ENCODE assay signal across 17 cellular contexts in genomic region chr19:13092206-13092605, GRCh38. TPM values are rescaled to one million over a fixed set of nuclear protein-coding genes. Genes with fewer than 3 reads are reported as not detected.
A peak's percentile ranks its signal among the peaks of the same experiment; 100 is the strongest.
DNase-seq lines count a peak whose midpoint lies in the region; ATAC-seq and TF ChIP-seq lines count a peak whose summit lies in the region.
"Had no signal": no experiment of that assay in that cellular context is flagged by ENCODE, and none has a peak within 500 bp of the region (broad histone marks: within the 10 kb centered on the region; RNA-seq: fewer than 3 reads in every experiment).

No MANE protein-coding gene starts in this region.

- 80 to 94% methylated on average over 1 to 2 of the region's 2 CpGs for WGBS in endodermal cell (ENCODE audit: insufficient coverage in 1 of 2, insufficient read length in 1 of 2), 2 experiments
- 49 to 55% methylated on average over 2 of the region's 2 CpGs for WGBS in testis, 2 donors

- H3K27ac Mint-ChIP-seq in endodermal cell (no peak overlapping the region), nephron (peak overlapping the region; percentile 92 to 97 (median 95))
- no peak overlapping the region for H3K27ac Mint-ChIP-seq in activated CD8-positive, alpha-beta memory T cell treated with anti-CD3 and anti-CD28 coated beads, Interleukin-2, amount 10 ng/mL, durations not matched to agents 7 days and 5 days
- H3K27ac Mint-ChIP-seq: CD4-positive, alpha-beta T cell; natural killer cell treated with Interleukin-12 subunit alpha and Interleukin-12 subunit beta and Interleukin-15 and Interleukin-18, amount 100 ng/mL, for 72 hours had no signal

- H3K36me3 Mint-ChIP-seq in endodermal cell (ENCODE audit: low read depth) (no peaks in the 10 kb centered on the region), nephron (ENCODE audit: low read depth) (no peaks in the 10 kb centered on the region)
- H3K36me3 Mint-ChIP-seq in activated CD8-positive, alpha-beta memory T cell treated with anti-CD3 and anti-CD28 coated beads, Interleukin-2, amount 10 ng/mL, durations not matched to agents 7 days and 5 days = no peaks in the 10 kb centered on the region
- H3K36me3 Mint-ChIP-seq: natural killer cell treated with Interleukin-12 subunit alpha and Interleukin-12 subunit beta and Interleukin-15 and Interleukin-18, amount 100 ng/mL, for 72 hours had no signal

- H3K27ac ChIP-seq in SK-N-MC (peak overlapping the region; percentile 80), endodermal cell (ENCODE audit: low read depth, low read length) (peak overlapping the region; percentile 98), testis (peak overlapping the region; percentile 64 to 80)

- no peak for ATAC-seq in activated CD8-positive, alpha-beta memory T cell treated with anti-CD3 and anti-CD28 coated beads, Interleukin-2, amount 10 ng/mL, durations not matched to agents 7 days and 5 days
- ATAC-seq in HG02884 (IDR thresholded peaks at IDR 0.05; ENCODE audit: unreplicated experiment) = no peak
- no peak for ATAC-seq in left colon
- ATAC-seq: GM12878; HCT116; natural killer cell treated with Interleukin-12 subunit alpha and Interleukin-12 subunit beta and Interleukin-15 and Interleukin-18, amount 100 ng/mL, for 72 hours; PC-3 had no signal

- H3K4me3 ChIP-seq in SK-N-MC = no peak overlapping the region
- H3K4me3 ChIP-seq in endodermal cell (ENCODE audit: low read length) = no peak overlapping the region
- no peak overlapping the region for H3K4me3 ChIP-seq in testis
- H3K4me3 ChIP-seq: body of pancreas, GM12878 had no signal

- TF ChIP-seq CTCF in endodermal cell (conservative IDR thresholded peaks at IDR 0.05) (no peak), nephron (IDR thresholded peaks at IDR 0.05; ENCODE audit: unreplicated experiment in 3 of 3) (no peak), testis (IDR thresholded peaks at IDR 0.05) (no peak)

- H3K27me3 Mint-ChIP-seq in endodermal cell (ENCODE audit: insufficient read depth) (peaks cover 62% of the 10 kb centered on the region), nephron (ENCODE audit: low read depth) (peaks cover 63% of the 10 kb centered on the region)
- H3K27me3 Mint-ChIP-seq in activated CD8-positive, alpha-beta memory T cell treated with anti-CD3 and anti-CD28 coated beads, Interleukin-2, amount 10 ng/mL, durations not matched to agents 7 days and 5 days = peaks cover 32% of the 10 kb centered on the region

- H3K36me3 ChIP-seq in SK-N-MC (ENCODE audit: insufficient read depth, low read length) (no peaks in the 10 kb centered on the region; the same call in 1 of the 2 replicates), endodermal cell (ENCODE audit: control insufficient read depth, insufficient read depth, low read length) (no peaks in the 10 kb centered on the region), testis (ENCODE audit: low read depth, missing control alignments) (no peaks in the 10 kb centered on the region)

- H3K9ac ChIP-seq in SK-N-MC (ENCODE audit: insufficient read length) = no peak overlapping the region
- no peak overlapping the region for H3K9ac ChIP-seq in endodermal cell (ENCODE audit: extremely low read depth, low read length, poor library complexity, severe bottlenecking)

- peaks cover 16% of the 10 kb centered on the region for H3K4me1 ChIP-seq in endodermal cell (ENCODE audit: control insufficient read depth, insufficient read depth, low read length)
- peaks cover 37% of the 10 kb centered on the region for H3K4me1 ChIP-seq in testis

- no peak for DNase-seq in SK-N-MC (ENCODE audit: low read depth, low spot score)
- DNase-seq in endodermal cell = no peak
- DNase-seq in testis = no peak
- DNase-seq in activated CD8-positive, alpha-beta memory T cell treated with anti-CD3 and anti-CD28 coated beads, Interleukin-2, amount 10 ng/mL, durations not matched to agents 7 days and 5 days = no peak
- no peak for DNase-seq in SK-N-DZ (ENCODE audit: low spot score)
- DNase-seq in left colon = no peak
- DNase-seq: activated gamma-delta T cell; body of pancreas; CD4-positive, alpha-beta T cell; PC-3; small intestine; SW 1271 had no signal

- H3K27me3 ChIP-seq in endodermal cell (ENCODE audit: control insufficient read depth, insufficient read depth, low read length, poor library complexity, severe bottlenecking) = peaks cover 34% of the 10 kb centered on the region
- H3K27me3 ChIP-seq in testis = no peaks in the 10 kb centered on the region

- peaks cover 21% of the 10 kb centered on the region for H3K4me1 Mint-ChIP-seq in endodermal cell
- H3K4me1 Mint-ChIP-seq in nephron = peaks cover 40% of the 10 kb centered on the region
- H3K4me1 Mint-ChIP-seq in activated CD8-positive, alpha-beta memory T cell treated with anti-CD3 and anti-CD28 coated beads, Interleukin-2, amount 10 ng/mL, durations not matched to agents 7 days and 5 days = peaks cover 8% of the 10 kb centered on the region

- no peaks in the 10 kb centered on the region for H3K9me3 Mint-ChIP-seq in endodermal cell
- no peaks in the 10 kb centered on the region for H3K9me3 Mint-ChIP-seq in nephron
- no peaks in the 10 kb centered on the region for H3K9me3 Mint-ChIP-seq in activated CD8-positive, alpha-beta memory T cell treated with anti-CD3 and anti-CD28 coated beads, Interleukin-2, amount 10 ng/mL, durations not matched to agents 7 days and 5 days (ENCODE audit: low read depth)
- H3K9me3 Mint-ChIP-seq: CD4-positive, alpha-beta T cell; natural killer cell treated with Interleukin-12 subunit alpha and Interleukin-12 subunit beta and Interleukin-15 and Interleukin-18, amount 100 ng/mL, for 72 hours had no signal

- H3K9me3 ChIP-seq in SK-N-MC (ENCODE audit: low read depth, low read length) = no peaks in the 10 kb centered on the region
- H3K9me3 ChIP-seq in endodermal cell (ENCODE audit: control insufficient read depth, low read length) = no peaks in the 10 kb centered on the region
- H3K9me3 ChIP-seq in testis = no peaks in the 10 kb centered on the region
- H3K9me3 ChIP-seq: body of pancreas had no signal

- CTCF ChIA-PET in activated CD8-positive, alpha-beta memory T cell treated with anti-CD3 and anti-CD28 coated beads, Interleukin-2, amount 10 ng/mL, durations not matched to agents 7 days and 5 days (lab: Charles Lee) = interaction anchor here (1.0 to 8.5 kb wide), 4 partner anchors 34 to 132 kb away, joined by 3 to 178 read pairs (median 9); no protein-coding TSS in a partner anchor

- H3K4me3 Mint-ChIP-seq in endodermal cell = no peak overlapping the region
- peak overlapping the region in 2 of 3 experiments; percentile 47 to 48 for H3K4me3 Mint-ChIP-seq in nephron
- H3K4me3 Mint-ChIP-seq in activated CD8-positive, alpha-beta memory T cell treated with anti-CD3 and anti-CD28 coated beads, Interleukin-2, amount 10 ng/mL, durations not matched to agents 7 days and 5 days = no peak overlapping the region
- H3K4me3 Mint-ChIP-seq: CD4-positive, alpha-beta T cell; natural killer cell treated with Interleukin-12 subunit alpha and Interleukin-12 subunit beta and Interleukin-15 and Interleukin-18, amount 100 ng/mL, for 72 hours had no signal

- intact Hi-C loops in testis (cut with DNase I; ENCODE audit: low total_unique reads) = loop anchor here (2.0 kb wide), 1 partner anchor 107 kb away; no protein-coding TSS in a partner anchor
- intact Hi-C loops in left colon (cut with DNase I, micrococcal nuclease) = loop anchor here (5.0 to 10.0 kb wide), 2 partner anchors 107 to 110 kb away; no protein-coding TSS in a partner anchor

- no peak for TF ChIP-seq POLR2A in testis (IDR thresholded peaks at IDR 0.05)

RNA-seq across cellular contexts. Expression of gene LYL1, which starts 10.5 kb away (rescaled TPM):
- 1 to 10 TPM; 1.9 to 2.0 TPM for total RNA-seq in endodermal cell
- 1.00 TPM for polyA plus RNA-seq in endodermal cell (2013, experiment 1 of 2)
- 1.1 TPM for polyA plus RNA-seq in endodermal cell (2013, experiment 2 of 2)
- total RNA-seq in testis = 10 to 100 TPM; 15.9 to 35.8 TPM
- 21.9 TPM for polyA plus RNA-seq in testis (ENCODE audit: insufficient read depth, low read depth, low replicate concordance)
- total RNA-seq in activated CD8-positive, alpha-beta memory T cell treated with anti-CD3 and anti-CD28 coated beads, Interleukin-2, amount 10 ng/mL, durations not matched to agents 7 days and 5 days = under 1 TPM; 0.49 to 0.64 TPM
- 9.6 and 14.0 TPM in 2 replicates for polyA plus RNA-seq in SK-N-DZ (2014; cell fraction: cytosol; rRNA removed)
- 12.2 and 12.8 TPM in 2 replicates for polyA plus RNA-seq in SK-N-DZ (2014; cell fraction: nucleus; rRNA removed)
- 1 to 10 TPM; 2.0 to 4.5 TPM for total RNA-seq in left colon

RNA-seq across cellular contexts. Expression of gene TRMT1, which starts 24.3 kb away (rescaled TPM):
- total RNA-seq in endodermal cell (10 to 100 TPM; 51.3 to 66.2 TPM), testis (10 to 100 TPM; 44.8 to 50.0 TPM), left colon (10 to 100 TPM; 22.0 to 23.6 TPM)
- polyA plus RNA-seq in endodermal cell (2013, experiment 1 of 2) = 37.5 TPM
- polyA plus RNA-seq in endodermal cell (2013, experiment 2 of 2) = 35.3 TPM
- polyA plus RNA-seq in testis (ENCODE audit: insufficient read depth, low read depth, low replicate concordance) = 35.9 TPM
- total RNA-seq in activated CD8-positive, alpha-beta memory T cell treated with anti-CD3 and anti-CD28 coated beads, Interleukin-2, amount 10 ng/mL, durations not matched to agents 7 days and 5 days = 10 to 100 TPM; 43.2 to 50.2 TPM
- polyA plus RNA-seq in SK-N-DZ (2014; cell fraction: cytosol; rRNA removed) = 51.1 and 87.6 TPM in 2 replicates
- 354 and 363 TPM in 2 replicates for polyA plus RNA-seq in SK-N-DZ (2014; cell fraction: nucleus; rRNA removed)

RNA-seq across cellular contexts. Expression of gene NACC1, which starts 25.9 kb away (rescaled TPM):
- total RNA-seq in endodermal cell (100 to 1,000 TPM; 164 to 172 TPM), testis (100 to 1,000 TPM in 1 of 2 donors, 10 to 100 TPM in 1; 75.9 to 102 TPM), left colon (10 to 100 TPM; 56.1 to 67.2 TPM)
- polyA plus RNA-seq in endodermal cell (2013, experiment 1 of 2) = 61.1 TPM
- 53.8 TPM for polyA plus RNA-seq in endodermal cell (2013, experiment 2 of 2)
- 38.2 TPM for polyA plus RNA-seq in testis (ENCODE audit: insufficient read depth, low read depth, low replicate concordance)
- total RNA-seq in activated CD8-positive, alpha-beta memory T cell treated with anti-CD3 and anti-CD28 coated beads, Interleukin-2, amount 10 ng/mL, durations not matched to agents 7 days and 5 days = 10 to 100 TPM; 82.2 to 96.0 TPM
- polyA plus RNA-seq in SK-N-DZ (2014; cell fraction: cytosol; rRNA removed) = 22.5 and 35.9 TPM in 2 replicates
- 20.5 and 25.4 TPM in 2 replicates for polyA plus RNA-seq in SK-N-DZ (2014; cell fraction: nucleus; rRNA removed)

RNA-seq across cellular contexts. Expression of gene STX10, which starts 58.0 kb away (rescaled TPM):
- 10 to 100 TPM; 30.8 to 34.8 TPM for total RNA-seq in endodermal cell
- 44.8 TPM for polyA plus RNA-seq in endodermal cell (2013, experiment 1 of 2)
- polyA plus RNA-seq in endodermal cell (2013, experiment 2 of 2) = 42.4 TPM
- total RNA-seq in testis = 10 to 100 TPM; 27.2 to 37.6 TPM
- polyA plus RNA-seq in testis (ENCODE audit: insufficient read depth, low read depth, low replicate concordance) = 18.1 TPM
- 10 to 100 TPM; 58.6 to 70.1 TPM for total RNA-seq in activated CD8-positive, alpha-beta memory T cell treated with anti-CD3 and anti-CD28 coated beads, Interleukin-2, amount 10 ng/mL, durations not matched to agents 7 days and 5 days
- 88.3 and 135 TPM in 2 replicates for polyA plus RNA-seq in SK-N-DZ (2014; cell fraction: cytosol; rRNA removed)
- 230 and 272 TPM in 2 replicates for polyA plus RNA-seq in SK-N-DZ (2014; cell fraction: nucleus; rRNA removed)
- 10 to 100 TPM; 48.0 to 66.0 TPM for total RNA-seq in left colon

RNA-seq across cellular contexts. Expression of gene IER2, which starts 58.0 kb away (rescaled TPM):
- total RNA-seq in endodermal cell (10 to 100 TPM; 55.3 to 66.6 TPM), testis (10 to 100 TPM; 18.1 to 29.4 TPM), left colon (100 to 1,000 TPM; 116 to 155 TPM)
- polyA plus RNA-seq in endodermal cell (2013, experiment 1 of 2) = 51.9 TPM
- 52.6 TPM for polyA plus RNA-seq in endodermal cell (2013, experiment 2 of 2)
- 23.3 TPM for polyA plus RNA-seq in testis (ENCODE audit: insufficient read depth, low read depth, low replicate concordance)
- total RNA-seq in activated CD8-positive, alpha-beta memory T cell treated with anti-CD3 and anti-CD28 coated beads, Interleukin-2, amount 10 ng/mL, durations not matched to agents 7 days and 5 days = 100 to 1,000 TPM; 148 to 209 TPM
- 22.6 and 22.7 TPM in 2 replicates for polyA plus RNA-seq in SK-N-DZ (2014; cell fraction: cytosol; rRNA removed)
- polyA plus RNA-seq in SK-N-DZ (2014; cell fraction: nucleus; rRNA removed) = 27.7 and 36.1 TPM in 2 replicates

Comparison
In these comparisons a context has a peak if more than half of its experiments do, and no peak if none do; other contexts are left out.
1. H3K27ac Mint-ChIP-seq: peak in nephron (3 of 3); none in endodermal cell (single experiment) and activated CD8-positive, alpha-beta memory T cell treated with anti-CD3 and anti-CD28 coated beads, Interleukin-2, amount 10 ng/mL, durations not matched to agents 7 days and 5 days (single experiment).
2. H3K4me3 Mint-ChIP-seq: peak in nephron (2 of 3); none in endodermal cell (single experiment) and activated CD8-positive, alpha-beta memory T cell treated with anti-CD3 and anti-CD28 coated beads, Interleukin-2, amount 10 ng/mL, durations not matched to agents 7 days and 5 days (single experiment).
3. Peak in every context shown above with its lines, with median percentiles within 50 percentile points of each other: H3K27ac ChIP-seq.